ENCODE assay signal across 10 cellular contexts in the genomic region with DNA sequence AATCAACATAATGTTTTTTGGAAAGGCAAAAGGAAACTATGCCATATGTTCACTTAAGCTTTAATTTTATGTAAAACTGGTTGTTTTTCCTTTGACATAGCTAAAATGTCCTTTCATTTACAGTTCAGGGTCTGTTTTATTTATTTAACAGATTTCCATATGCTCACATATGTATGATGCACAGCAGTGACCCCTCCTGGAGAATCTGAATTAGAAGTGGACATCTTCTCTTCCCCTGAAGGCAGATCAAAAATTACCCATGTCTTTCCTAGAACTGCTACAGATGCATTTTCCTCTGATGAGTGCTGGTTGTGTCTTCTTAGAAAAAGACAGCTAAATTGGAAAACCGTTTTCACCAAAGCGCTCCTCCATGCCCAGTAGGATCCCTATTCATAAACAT.
DNase-seq lines count a peak whose midpoint lies in the region; ATAC-seq, FAIRE-seq and TF ChIP-seq lines count a peak whose summit lies in the region.
"Had no signal": no experiment of that assay in that cellular context is flagged by ENCODE, and none has a peak within 500 bp of the region (broad histone marks: within the 10 kb centered on the region; RNA-seq: fewer than 3 reads in every experiment).

No MANE protein-coding gene starts in this region.

- H3K36me3 Mint-ChIP-seq in MCF 10A (ENCODE audit: insufficient read depth, unreplicated experiment): no peaks in the 10 kb centered on the region
- H3K36me3 Mint-ChIP-seq: stimulated activated memory B cell treated with anti-CD40 and anti-IgM and Interleukin-4, amounts not matched to agents 10 μg/mL and 1 μg/mL and 100 μg/mL, for 72 hours had no signal

- no peak for ATAC-seq in left cardiac atrium
- ATAC-seq: stimulated activated memory B cell treated with anti-CD40 and anti-IgM and Interleukin-4, amounts not matched to agents 10 μg/mL and 1 μg/mL and 100 μg/mL, for 72 hours had no signal

- H3K27ac Mint-ChIP-seq in MCF 10A (ENCODE audit: low read depth, unreplicated experiment): no peak overlapping the region
- H3K27ac Mint-ChIP-seq: stimulated activated memory B cell treated with anti-CD40 and anti-IgM and Interleukin-4, amounts not matched to agents 10 μg/mL and 1 μg/mL and 100 μg/mL, for 72 hours had no signal

- POLR2A ChIA-PET in MCF 10A (lab: Yijun Ruan, JAX): interaction anchor here (0.9 kb wide), 1 partner anchor 94 kb away, joined by 3 read pairs; no protein-coding TSS in a partner anchor

- no peak overlapping the region for H3K4me3 Mint-ChIP-seq in MCF 10A (ENCODE audit: unreplicated experiment)
- H3K4me3 Mint-ChIP-seq: stimulated activated memory B cell treated with anti-CD40 and anti-IgM and Interleukin-4, amounts not matched to agents 10 μg/mL and 1 μg/mL and 100 μg/mL, for 72 hours had no signal

- H3K27me3 Mint-ChIP-seq in MCF 10A (ENCODE audit: insufficient read depth, unreplicated experiment): peaks cover 93% of the 10 kb centered on the region
- H3K27me3 Mint-ChIP-seq: stimulated activated memory B cell treated with anti-CD40 and anti-IgM and Interleukin-4, amounts not matched to agents 10 μg/mL and 1 μg/mL and 100 μg/mL, for 72 hours had no signal

- no peaks in the 10 kb centered on the region for H3K9me3 Mint-ChIP-seq in MCF 10A (ENCODE audit: unreplicated experiment)
- H3K9me3 Mint-ChIP-seq: stimulated activated memory B cell treated with anti-CD40 and anti-IgM and Interleukin-4, amounts not matched to agents 10 μg/mL and 1 μg/mL and 100 μg/mL, for 72 hours had no signal

- no peaks in the 10 kb centered on the region for H3K4me1 Mint-ChIP-seq in MCF 10A (ENCODE audit: insufficient read depth, unreplicated experiment)
- H3K4me1 Mint-ChIP-seq: stimulated activated memory B cell treated with anti-CD40 and anti-IgM and Interleukin-4, amounts not matched to agents 10 μg/mL and 1 μg/mL and 100 μg/mL, for 72 hours had no signal

- no peaks in the 10 kb centered on the region for H3K9me3 ChIP-seq in breast epithelium
- H3K9me3 ChIP-seq in esophagus muscularis mucosa: no peaks in the 10 kb centered on the region

- H3K36me3 ChIP-seq in breast epithelium (no peaks in the 10 kb centered on the region), bronchial epithelial cell (ENCODE audit: control insufficient read depth, insufficient read depth, low read length) (no peaks in the 10 kb centered on the region), esophagus muscularis mucosa (no peaks in the 10 kb centered on the region)

- no TSS peak for BruUV-seq in MCF 10A (replicated peaks; lab: Mats Ljungman, UMichigan)

- DNase-seq in MCF 10A (ENCODE audit: unreplicated experiment): peak; percentile 58
- no peak for DNase-seq in breast epithelium (ENCODE audit: low spot score in 2 of 2)
- DNase-seq in NAMALWA (ENCODE audit: low spot score): peak; percentile 34
- DNase-seq in bronchial epithelial cell (ENCODE audit: low read depth): peak; percentile 31
- DNase-seq in stromal cell of bone marrow (ENCODE audit: low read depth): peak; percentile 1
- DNase-seq in frontal cortex (ENCODE audit: low spot score in 2 of 2): no peak
- no peak for DNase-seq in esophagus muscularis mucosa (ENCODE audit: extremely low spot score)
- no peak for DNase-seq in left cardiac atrium
- DNase-seq: DMS79 treated with DMSO at 0.1 percent for 48 hours had no signal

- H3K4me3 ChIP-seq in breast epithelium (no peak overlapping the region), bronchial epithelial cell (ENCODE audit: low read depth, low read length) (no peak overlapping the region), esophagus muscularis mucosa (no peak overlapping the region)

- no peaks in the 10 kb centered on the region for H3K4me1 ChIP-seq in breast epithelium
- H3K4me1 ChIP-seq in esophagus muscularis mucosa: peaks cover 0 to 5% (median 0%) of the 10 kb centered on the region in 4 donors

- H3K27ac ChIP-seq in breast epithelium: no peak overlapping the region
- no peak overlapping the region for H3K27ac ChIP-seq in esophagus muscularis mucosa (replicated peaks in 1 of 4)

- TF ChIP-seq CTCF in MCF 10A (IDR thresholded peaks at IDR 0.05; ENCODE audit: unreplicated experiment): peak; percentile 66
- no peak for TF ChIP-seq CTCF in breast epithelium (IDR thresholded peaks at IDR 0.05)
- TF ChIP-seq CTCF in bronchial epithelial cell (IDR thresholded peaks at IDR 0.05; ENCODE audit: insufficient read depth, low read length, severe bottlenecking): peak; percentile 31
- no peak for TF ChIP-seq CTCF in esophagus muscularis mucosa (IDR thresholded peaks at IDR 0.05)

- FAIRE-seq in bronchial epithelial cell (lab: Jason Lieb, UNC) (no peak), frontal cortex (lab: Jason Lieb, UNC) (no peak)

- no peaks in the 10 kb centered on the region for H3K27me3 ChIP-seq in breast epithelium
- H3K27me3 ChIP-seq in bronchial epithelial cell (ENCODE audit: control insufficient read depth, insufficient read depth, low read length): no peaks in the 10 kb centered on the region
- no peaks in the 10 kb centered on the region for H3K27me3 ChIP-seq in esophagus muscularis mucosa

- intact Hi-C loops in MCF 10A (cut with micrococcal nuclease): loop anchor here (1.0 to 10.0 kb wide), 5 partner anchors 257 to 882 kb away; no protein-coding TSS in a partner anchor
- intact Hi-C loops in breast epithelium (cut with DNase I; ENCODE audit: low total_unique reads): no loop called here
- intact Hi-C loops in esophagus muscularis mucosa (cut with DNase I): no loop called here
- intact Hi-C loops in left cardiac atrium (cut with DNase I): no loop called here

- TF ChIP-seq POLR2A in breast epithelium (IDR thresholded peaks at IDR 0.05) (no peak), esophagus muscularis mucosa (IDR thresholded peaks at IDR 0.05; ENCODE audit: low read depth) (no peak)

- 100% methylated on average over 2 of the region's 2 CpGs for WGBS in esophagus muscularis mucosa

- TF ChIP-seq EP300 in esophagus muscularis mucosa (IDR thresholded peaks at IDR 0.05): no peak

- CTCF ChIA-PET in MCF 10A (lab: Yijun Ruan, JAX): interaction anchor here (0.5 to 2.5 kb wide), 12 partner anchors 10 to 834 kb away, joined by 3 to 21 read pairs (median 4); a partner anchor contains a TSS

Comparison
In these comparisons a context has a peak if more than half of its experiments do, and no peak if none do; other contexts are left out.
1. DNase-seq: peak in MCF 10A (single experiment), NAMALWA (single experiment), bronchial epithelial cell (single experiment) and stromal cell of bone marrow (single experiment); none in breast epithelium (0 of 2), frontal cortex (0 of 2), esophagus muscularis mucosa (single experiment) and left cardiac atrium (single experiment).
2. CTCF ChIP-seq: peak in MCF 10A (single experiment) and bronchial epithelial cell (single experiment); none in breast epithelium (0 of 3) and esophagus muscularis mucosa (0 of 3).